ENCODE assay signal across 18 cellular contexts in the genomic region with DNA sequence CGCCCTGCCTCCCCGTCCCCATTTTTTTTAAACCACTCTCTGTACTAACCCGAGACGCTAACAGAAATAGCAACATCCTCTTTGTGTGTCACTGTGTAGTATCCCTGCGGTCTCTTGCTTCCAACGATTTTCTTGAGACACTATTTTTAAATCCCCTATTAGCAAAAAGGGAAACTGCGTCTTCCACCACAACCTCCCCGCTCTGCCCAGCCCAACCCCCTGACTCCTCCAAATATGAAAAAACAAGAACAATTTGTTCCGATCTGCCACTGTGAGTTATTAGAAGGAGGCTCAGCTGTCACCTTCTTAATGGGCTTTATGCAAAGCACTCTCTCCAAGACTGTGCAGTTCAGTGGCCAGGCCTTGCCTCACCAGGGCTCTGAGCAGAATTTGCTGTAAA.
A peak's percentile ranks its signal among the peaks of the same experiment; 100 is the strongest.
DNase-seq lines count a peak whose midpoint lies in the region; ATAC-seq and TF ChIP-seq lines count a peak whose summit lies in the region.
"Had no signal": no experiment of that assay in that cellular context is flagged by ENCODE, and none has a peak within 500 bp of the region (broad histone marks: within the 10 kb centered on the region; RNA-seq: fewer than 3 reads in every experiment).

No MANE protein-coding gene starts in this region.

- peak in 3 of 4 donors; percentile 16 to 65 (median 42) for ATAC-seq in heart left ventricle
- peak; percentile 34 to 63 for ATAC-seq in lower lobe of right lung
- no peak for ATAC-seq in HG03280 (IDR thresholded peaks at IDR 0.05; ENCODE audit: unreplicated experiment)
- ATAC-seq: activated naive CD8-positive, alpha-beta T cell treated with anti-CD3 and anti-CD28 coated beads, Interleukin-2, amount 50 U/mL, for 24 hours; activated T-cell treated with anti-CD3 and anti-CD28 coated beads, Interleukin-2, amount 50 U/mL, for 4 hours; foreskin keratinocyte; K562 had no signal

- 62 to 78% (median 75%) methylated on average over 9 of the region's 9 CpGs for WGBS in heart left ventricle, 4 donors

- TF ChIP-seq POLR2A in heart left ventricle (IDR thresholded peaks at IDR 0.05), result no peak

- H3K36me3 ChIP-seq in heart left ventricle (no peaks in the 10 kb centered on the region), left ventricle myocardium inferior (no peaks in the 10 kb centered on the region), lower lobe of right lung (no peaks in the 10 kb centered on the region)
- H3K36me3 ChIP-seq: Peyer's patch, tibial nerve had no signal

- TF ChIP-seq CTCF in heart left ventricle (IDR thresholded peaks at IDR 0.05) (no peak), left ventricle myocardium inferior (IDR thresholded peaks at IDR 0.05; ENCODE audit: borderline replicate concordance) (no peak), lower lobe of right lung (IDR thresholded peaks at IDR 0.05) (no peak)

- no peak overlapping the region for H3K27ac ChIP-seq in heart left ventricle
- H3K27ac ChIP-seq in left ventricle myocardium inferior (replicated peaks), result no peak overlapping the region
- peak overlapping the region; percentile 44 for H3K27ac ChIP-seq in lower lobe of right lung
- H3K27ac ChIP-seq: foreskin keratinocyte, Peyer's patch, tibial nerve had no signal

- H3K27me3 ChIP-seq in heart left ventricle (no peaks in the 10 kb centered on the region), left ventricle myocardium inferior (ENCODE audit: low read depth) (no peaks in the 10 kb centered on the region), lower lobe of right lung (ENCODE audit: low read depth) (no peaks in the 10 kb centered on the region)
- H3K27me3 ChIP-seq: Peyer's patch had no signal

- peaks cover 0 to 29% (median 0%) of the 10 kb centered on the region in 12 donors for H3K4me1 ChIP-seq in heart left ventricle
- H3K4me1 ChIP-seq in left ventricle myocardium inferior, result no peaks in the 10 kb centered on the region
- peaks cover 28% of the 10 kb centered on the region for H3K4me1 ChIP-seq in lower lobe of right lung
- H3K4me1 ChIP-seq: foreskin keratinocyte, tibial nerve had no signal

- DNase-seq in heart left ventricle (no peak), left ventricle myocardium inferior (no peak), SKM-1 (lab: John Stamatoyannopoulos, UW; ENCODE audit: unreplicated experiment) (peak; percentile 77), lower lobe of right lung (no peak), T-helper 1 cell (no peak), NCI-H1694 treated with DMSO at 0.1 percent for 48 hours (lab: John Stamatoyannopoulos, UW) (no peak), dedifferentiated amniotic fluid mesenchymal stem cell (ENCODE audit: extremely low spot score) (no peak)
- DNase-seq: activated CD4-positive, alpha-beta T cell treated with anti-CD3 and anti-CD28 coated beads for 48 hours; activated naive CD8-positive, alpha-beta T cell treated with anti-CD3 and anti-CD28 coated beads, Interleukin-2, amount 50 U/mL, for 24 hours; activated T-cell treated with anti-CD3 and anti-CD28 coated beads, Interleukin-2, amount 50 U/mL, for 4 hours; central memory CD4-positive, alpha-beta T cell; foreskin keratinocyte; NCI-H146; NCI-H524 had no signal

- H3K4me3 ChIP-seq in heart left ventricle, result no peak overlapping the region
- H3K4me3 ChIP-seq in left ventricle myocardium inferior, result no peak overlapping the region
- H3K4me3 ChIP-seq in lower lobe of right lung, result no peak overlapping the region
- H3K4me3 ChIP-seq: K562, Peyer's patch, tibial nerve had no signal

- H3K9me3 ChIP-seq in heart left ventricle, result no peaks in the 10 kb centered on the region
- H3K9me3 ChIP-seq in left ventricle myocardium inferior (replicated peaks), result no peaks in the 10 kb centered on the region
- H3K9me3 ChIP-seq in lower lobe of right lung, result no peaks in the 10 kb centered on the region
- H3K9me3 ChIP-seq: Peyer's patch, tibial nerve had no signal

- intact Hi-C loops in heart left ventricle (cut with DNase I), result no loop called here
- intact Hi-C loops in left ventricle myocardium inferior (cut with micrococcal nuclease), result no loop called here
- intact Hi-C loops in lower lobe of right lung (cut with DNase I), result no loop called here
